In the genomic region with DNA sequence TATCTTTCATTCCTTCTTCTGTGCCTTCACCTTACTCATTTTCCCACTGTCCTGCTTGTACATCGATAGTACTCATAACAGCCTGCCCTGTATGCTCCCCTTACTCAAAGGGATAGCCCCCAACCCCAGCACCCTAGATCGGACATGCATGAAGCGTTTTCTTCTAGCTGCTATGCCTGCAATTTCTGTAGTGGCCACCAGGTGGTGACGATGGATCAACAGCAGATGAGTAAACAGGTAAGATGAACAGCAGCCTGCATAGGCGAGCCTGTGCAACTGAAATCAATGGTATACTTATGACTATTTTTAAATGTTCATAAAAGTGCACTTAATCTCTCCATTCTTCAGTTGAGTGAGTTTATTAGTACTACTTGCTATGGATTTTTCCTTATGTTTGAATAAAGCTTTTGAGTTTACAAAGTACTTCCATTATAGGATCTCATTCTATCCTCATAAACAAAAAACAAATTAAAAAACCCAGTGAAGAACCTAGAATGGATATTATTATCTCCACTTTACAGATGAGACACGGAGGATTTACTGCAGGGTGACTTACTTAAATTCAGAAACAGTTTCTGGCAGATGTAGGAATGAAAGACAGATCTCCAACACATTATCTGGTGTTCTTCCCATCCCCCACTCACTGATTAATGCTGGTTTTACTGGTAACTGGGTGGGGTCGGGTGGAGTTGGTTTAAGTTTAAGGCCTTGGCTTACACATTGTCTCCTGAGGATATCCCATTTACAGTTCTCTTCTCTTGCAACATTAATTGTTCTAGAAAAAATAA, we compare ENCODE assay signal across 1 cellular context.
TF ChIP-seq lines count a peak whose summit lies in the region.

No MANE protein-coding gene starts in this region.

TF ChIP-seq in K562, 482 proteins besides CTCF, POLR2A, EP300 and RAD21 (continued from another document):
- TF ChIP-seq RAD51 (IDR thresholded peaks at IDR 0.05; ENCODE audit: borderline replicate concordance, low read depth): no peak
- TF ChIP-seq OTX1 (CRISPR knock-in tag; IDR thresholded peaks at IDR 0.05): no peak
- no peak for TF ChIP-seq SAFB2 (IDR thresholded peaks at IDR 0.05; ENCODE audit: borderline replicate concordance, low read depth, low read length, severe bottlenecking)
- peak; percentile 56; the same call in 1 of the 2 replicates for TF ChIP-seq TRIM28 (IDR thresholded peaks at IDR 0.05)
- TF ChIP-seq ILK (tag; IDR thresholded peaks at IDR 0.05; ENCODE audit: borderline replicate concordance, low read depth): no peak
- TF ChIP-seq MXI1 (IDR thresholded peaks at IDR 0.05; ENCODE audit: low read depth, low read length): no peak
- TF ChIP-seq CHD4 (IDR thresholded peaks at IDR 0.05; ENCODE audit: insufficient read depth, insufficient replicate concordance, low read depth, low read length, poor library complexity, severe bottlenecking): no peak
- TF ChIP-seq, protein P1, sequence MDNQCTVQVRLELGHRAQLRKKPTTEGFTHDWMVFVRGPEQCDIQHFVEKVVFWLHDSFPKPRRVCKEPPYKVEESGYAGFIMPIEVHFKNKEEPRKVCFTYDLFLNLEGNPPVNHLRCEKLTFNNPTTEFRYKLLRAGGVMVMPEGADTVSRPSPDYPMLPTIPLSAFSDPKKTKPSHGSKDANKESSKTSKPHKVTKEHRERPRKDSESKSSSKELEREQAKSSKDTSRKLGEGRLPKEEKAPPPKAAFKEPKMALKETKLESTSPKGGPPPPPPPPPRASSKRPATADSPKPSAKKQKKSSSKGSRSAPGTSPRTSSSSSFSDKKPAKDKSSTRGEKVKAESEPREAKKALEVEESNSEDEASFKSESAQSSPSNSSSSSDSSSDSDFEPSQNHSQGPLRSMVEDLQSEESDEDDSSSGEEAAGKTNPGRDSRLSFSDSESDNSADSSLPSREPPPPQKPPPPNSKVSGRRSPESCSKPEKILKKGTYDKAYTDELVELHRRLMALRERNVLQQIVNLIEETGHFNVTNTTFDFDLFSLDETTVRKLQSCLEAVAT (IDR thresholded peaks at IDR 0.05): no peak
TF ChIP-seq in K562: peak in this region for 5.
